Comparison of ENCODE assay signal across 23 cellular contexts in the genomic region with DNA sequence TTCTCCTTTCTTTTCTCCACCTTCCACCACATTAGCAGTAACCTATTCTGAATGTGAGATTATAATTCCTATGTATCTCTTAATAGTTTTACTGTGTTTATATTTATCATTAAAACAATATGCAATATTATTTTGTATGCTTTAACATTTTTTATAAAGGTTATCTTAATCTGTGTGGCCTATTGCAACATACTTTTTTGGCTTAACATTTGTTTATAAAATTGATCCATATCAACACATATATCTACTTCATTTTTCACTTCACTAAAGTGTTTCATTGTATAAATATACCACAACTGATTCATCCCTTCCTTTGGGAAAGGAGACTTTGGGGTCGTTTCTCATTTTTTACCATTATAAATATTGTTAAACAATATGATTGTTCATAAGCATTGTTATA. TPM values are rescaled to one million over a fixed set of nuclear protein-coding genes. Genes with fewer than 3 reads are reported as not detected.
DNase-seq lines count a peak whose midpoint lies in the region; ATAC-seq, FAIRE-seq and TF ChIP-seq lines count a peak whose summit lies in the region.
"Had no signal": no experiment of that assay in that cellular context is flagged by ENCODE, and none has a peak within 500 bp of the region (broad histone marks: within the 10 kb centered on the region; RNA-seq: fewer than 3 reads in every experiment).

No MANE protein-coding gene starts in this region.

- H3K4me2 ChIP-seq in HepG2 (ENCODE audit: low read depth, low read length), result no peak overlapping the region
- H3K4me2 ChIP-seq: A549, GM23338 had no signal

- TF ChIP-seq POLR2A in HepG2 (IDR thresholded peaks at IDR 0.05; ENCODE audit: insufficient read depth in 1 of 2, low read depth in 2 of 2, low read length in 2 of 2) (no peak), right lobe of liver (IDR thresholded peaks at IDR 0.05) (no peak)

- peak overlapping the region; percentile 10 for H3K27ac Mint-ChIP-seq in stimulated activated effector memory CD8-positive, alpha-beta T cell treated with anti-CD3 and anti-CD28 coated beads, Interleukin-12 subunit alpha, Interleukin-12 subunit beta, amount 100 ng/mL, for 72 hours
- H3K27ac Mint-ChIP-seq: GM23338 had no signal

- no peaks in the 10 kb centered on the region for H3K79me2 ChIP-seq in HepG2 (ENCODE audit: insufficient read depth, low read length)

- no peaks in the 10 kb centered on the region for H3K4me1 Mint-ChIP-seq in stimulated activated effector memory CD8-positive, alpha-beta T cell treated with anti-CD3 and anti-CD28 coated beads, Interleukin-12 subunit alpha, Interleukin-12 subunit beta, amount 100 ng/mL, for 72 hours
- H3K4me1 Mint-ChIP-seq: GM23338 had no signal

- BruUV-seq in HepG2 (replicated peaks; lab: Mats Ljungman, UMichigan), result no TSS peak

- H3K27me3 ChIP-seq in HepG2 (ENCODE audit: control insufficient read depth in 1 of 2, insufficient read depth in 2 of 2, low read length in 2 of 2) (no peaks in the 10 kb centered on the region), right lobe of liver (no peaks in the 10 kb centered on the region)
- H3K27me3 ChIP-seq: BLaER1 had no signal

- TF ChIP-seq CTCF in HepG2 (CRISPR knock-in tag; IDR thresholded peaks at IDR 0.05) (no peak), right lobe of liver (IDR thresholded peaks at IDR 0.05) (no peak)

- ATAC-seq in HepG2 (no peak), right lobe of liver (no peak)
- no peak for ATAC-seq in stimulated activated effector memory CD8-positive, alpha-beta T cell treated with anti-CD3 and anti-CD28 coated beads, Interleukin-12 subunit alpha, Interleukin-12 subunit beta, amount 100 ng/mL, for 72 hours
- ATAC-seq: A549; CD8-positive, alpha-beta T cell; GM23338 had no signal

- CTCF ChIA-PET in HepG2 (lab: Yijun Ruan, JAX; ENCODE audit: low intra/inter-chr PET ratio, low total read pairs), result no interaction called here

- H3K36me3 ChIP-seq in HepG2 (replicated peaks in 1 of 2; ENCODE audit: control insufficient read depth in 1 of 2, insufficient read depth in 2 of 2, low read length in 2 of 2) (peaks cover 4 to 8% of the 10 kb centered on the region in 2 experiments; a peak in 4 of 5 replicates), right lobe of liver (no peaks in the 10 kb centered on the region)

- H3K9me3 ChIP-seq in HepG2 (ENCODE audit: low read length) (no peaks in the 10 kb centered on the region), right lobe of liver (no peaks in the 10 kb centered on the region)
- H3K9me3 ChIP-seq: A549 had no signal

- H3K27ac ChIP-seq in HepG2 (ENCODE audit: extremely low read length, insufficient read depth, low read length) (no peak overlapping the region), right lobe of liver (no peak overlapping the region)
- H3K27ac ChIP-seq: 22Rv1, A549, BLaER1 had no signal

- no peaks in the 10 kb centered on the region for H3K9me3 Mint-ChIP-seq in stimulated activated effector memory CD8-positive, alpha-beta T cell treated with anti-CD3 and anti-CD28 coated beads, Interleukin-12 subunit alpha, Interleukin-12 subunit beta, amount 100 ng/mL, for 72 hours
- H3K9me3 Mint-ChIP-seq: CD8-positive, alpha-beta T cell had no signal

- DNase-seq in HepG2 (ENCODE audit: low spot score) (no peak), right lobe of liver (no peak), dermis blood vessel endothelial cell (peak; percentile 11), COLO668 (lab: John Stamatoyannopoulos, UW; ENCODE audit: unreplicated experiment) (no peak), inferior parietal cortex (ENCODE audit: extremely low spot score) (no peak)
- no peak for DNase-seq in stimulated activated effector memory CD8-positive, alpha-beta T cell treated with anti-CD3 and anti-CD28 coated beads, Interleukin-12 subunit alpha, Interleukin-12 subunit beta, amount 100 ng/mL, for 72 hours (ENCODE audit: low spot score in 2 of 2)
- no peak for DNase-seq in activated CD4-positive, alpha-beta T cell treated with anti-CD3 and anti-CD28 coated beads for 48 hours
- DNase-seq: CD8-positive, alpha-beta T cell; COR-L47; DMS 273 treated with DMSO at 0.1 percent for 48 hours; DMS53; DND-41; EL; HCEC 1CT had no signal

- no peaks in the 10 kb centered on the region for H4K20me1 ChIP-seq in HepG2 (ENCODE audit: insufficient read depth, low read length)
- H4K20me1 ChIP-seq: BLaER1 had no signal

- H3K4me3 ChIP-seq in HepG2 (replicated peaks in 1 of 3; ENCODE audit: insufficient read depth in 1 of 3, low read depth in 2 of 3, low read length in 3 of 3) (no peak overlapping the region), right lobe of liver (no peak overlapping the region)
- H3K4me3 ChIP-seq: A549, BLaER1, GM23338 had no signal

- in situ Hi-C loops in HepG2 (cut with HindIII; ENCODE audit: extremely low pct_ligation_motif_present, low pct_unique_long_range_greater_than_20kb), result no loop called here

- intact Hi-C loops in HepG2 (cut with micrococcal nuclease; ENCODE audit: unreplicated experiment) (no loop called here), right lobe of liver (cut with DNase I) (no loop called here)

- no peaks in the 10 kb centered on the region for H3K4me1 ChIP-seq in HepG2 (ENCODE audit: insufficient read depth, low read length)
- peaks cover 0 to 5% (median 0%) of the 10 kb centered on the region in 4 donors for H3K4me1 ChIP-seq in right lobe of liver
- H3K4me1 ChIP-seq: A549 had no signal

- peaks cover 22% of the 10 kb centered on the region for H3K36me3 Mint-ChIP-seq in stimulated activated effector memory CD8-positive, alpha-beta T cell treated with anti-CD3 and anti-CD28 coated beads, Interleukin-12 subunit alpha, Interleukin-12 subunit beta, amount 100 ng/mL, for 72 hours

- FAIRE-seq in HepG2 (lab: Jason Lieb, UNC) (no peak), islet of Langerhans (lab: Jason Lieb, UNC) (peak; percentile 24)
- FAIRE-seq: A549, GM12891, GM19239, H54, HTR-8/SVneo had no signal

- POLR2A ChIA-PET in HepG2 (lab: Yijun Ruan, JAX), result no interaction called here

- H3K4me3 Mint-ChIP-seq in stimulated activated effector memory CD8-positive, alpha-beta T cell treated with anti-CD3 and anti-CD28 coated beads, Interleukin-12 subunit alpha, Interleukin-12 subunit beta, amount 100 ng/mL, for 72 hours, result no peak overlapping the region
- H3K4me3 Mint-ChIP-seq: CD8-positive, alpha-beta T cell; GM23338 had no signal

- TF ChIP-seq EP300 in HepG2 (IDR thresholded peaks at IDR 0.05; ENCODE audit: low read depth in 2 of 2, low read length in 2 of 2) (no peak), HepG2 (CRISPR knock-in tag; IDR thresholded peaks at IDR 0.05; ENCODE audit: borderline replicate concordance) (no peak)

- WGBS in HepG2 (ENCODE audit: low lambda C conversion rate), result 77% methylated on average over 1 of the region's 1 CpG
- whole genome bisulfite sequencing in right lobe of liver (ENCODE audit: insufficient coverage, low coverage, low lambda C conversion rate, missing lambda C conversion rate), result 41% methylated on average over 1 of the region's 1 CpG

- no peak overlapping the region for H3K9ac ChIP-seq in HepG2 (ENCODE audit: insufficient read depth, low read depth, low read length)
- H3K9ac ChIP-seq: BLaER1 had no signal

- no peak for TF ChIP-seq RAD21 in HepG2 (CRISPR knock-in tag; IDR thresholded peaks at IDR 0.05)

- no peak overlapping the region for H2AFZ ChIP-seq in HepG2 (ENCODE audit: low read length)
- H2AFZ ChIP-seq: GM23338 had no signal

TF ChIP-seq in HepG2, 621 proteins besides CTCF, POLR2A, EP300 and RAD21:
- TF ChIP-seq TMF1 (CRISPR knock-in tag; IDR thresholded peaks at IDR 0.05; ENCODE audit: low read depth) (no peak), ZNF34 (CRISPR knock-in tag; IDR thresholded peaks at IDR 0.05; ENCODE audit: borderline replicate concordance) (no peak), CEBPB (IDR thresholded peaks at IDR 0.05; ENCODE audit: borderline replicate concordance, low read depth, low read length) (peak; percentile 44; the same call in 1 of the 2 replicates)

RNA-seq across cellular contexts. Expression of gene ATP9B, which starts 48.6 kb away (rescaled TPM):
- total RNA-seq in HepG2 (2016; rRNA removed; fragmentation: Illumina TruSeq; extraction: Trizol) (4.3 and 10.8 TPM in 2 replicates), right lobe of liver (10 to 100 TPM; 13.6 to 25.7 (median 14.5) TPM), dermis blood vessel endothelial cell (26.9 and 27.4 TPM in 2 replicates)
- 19.2 and 23.0 TPM in 2 replicates for total RNA-seq in HepG2 (2016; cell fraction: cytosol; rRNA removed; fragmentation: Illumina TruSeq; extraction: Trizol; ENCODE audit: low read depth)
- total RNA-seq in HepG2 (2016; cell fraction: insoluble cytoplasmic fraction; rRNA removed; fragmentation: Illumina TruSeq; extraction: Trizol), result 4.0 and 10.9 TPM in 2 replicates
- 7.6 and 9.0 TPM in 2 replicates for total RNA-seq in HepG2 (2016; cell fraction: membrane; rRNA removed; fragmentation: Illumina TruSeq; extraction: Trizol)
- total RNA-seq in HepG2 (2016; cell fraction: nucleus; rRNA removed; fragmentation: Illumina TruSeq; extraction: Trizol), result 31.4 and 36.1 TPM in 2 replicates
- 10.7 and 11.3 TPM in 2 replicates for polyA plus RNA-seq in HepG2 (2011; rRNA removed)
- 8.3 and 9.2 TPM in 2 replicates for polyA plus RNA-seq in HepG2 (2011; cell fraction: cytosol; rRNA removed)
- polyA plus RNA-seq in HepG2 (2011; cell fraction: nucleus; rRNA removed), result 28.3 and 29.0 TPM in 2 replicates
- polyA plus RNA-seq in HepG2 (2012), result 6.2 and 6.9 TPM in 2 replicates
- polyA plus RNA-seq in HepG2 (2016; cell fraction: cytosol; fragmentation: Illumina TruSeq; extraction: Trizol; ENCODE audit: low read depth), result 1.4 and 2.1 TPM in 2 replicates
- 3.1 and 4.5 TPM in 2 replicates for polyA plus RNA-seq in HepG2 (2016; cell fraction: insoluble cytoplasmic fraction; fragmentation: Illumina TruSeq; extraction: Trizol; ENCODE audit: low read depth)
- polyA plus RNA-seq in HepG2 (2016; cell fraction: membrane; fragmentation: Illumina TruSeq; extraction: Trizol; ENCODE audit: low read depth), result 2.1 and 3.2 TPM in 2 replicates
- 18.6 and 20.3 TPM in 2 replicates for polyA plus RNA-seq in HepG2 (2016; cell fraction: nucleus; fragmentation: Illumina TruSeq; extraction: Trizol; ENCODE audit: insufficient read depth, low read depth)
- polyA minus RNA-seq in HepG2 (2011; rRNA and poly(A)+ RNA removed; ENCODE audit: low replicate concordance), result 19.4 and 72.1 TPM in 2 replicates
- polyA minus RNA-seq in HepG2 (2011; cell fraction: cytosol; rRNA and poly(A)+ RNA removed), result 9.4 TPM in 2 replicates
- polyA minus RNA-seq in HepG2 (2011; cell fraction: nucleus; rRNA and poly(A)+ RNA removed), result 87.2 and 120 TPM in 2 replicates
